15 cellular contexts compared by ENCODE assay signal in genomic region chr1:91700771-91701493, GRCh38.
DNase-seq lines count a peak whose midpoint lies in the region; ATAC-seq and TF ChIP-seq lines count a peak whose summit lies in the region.
"Had no signal": no experiment of that assay in that cellular context is flagged by ENCODE, and none has a peak within 500 bp of the region (broad histone marks: within the 10 kb centered on the region; RNA-seq: fewer than 3 reads in every experiment).

No MANE protein-coding gene starts in this region.

- H3K27me3 Mint-ChIP-seq in CD8-positive, alpha-beta memory T cell: no peaks in the 10 kb centered on the region

- no peak for DNase-seq in CD8-positive, alpha-beta memory T cell
- DNase-seq in adipocyte (ENCODE audit: low read depth) (peak; percentile 69), fibroblast of mammary gland (ENCODE audit: low read depth) (peak; percentile 90), COLO668 (lab: John Stamatoyannopoulos, UW; ENCODE audit: unreplicated experiment) (no peak), SKM-1 treated with dmso at 0.1 percent for 144 hours (lab: John Stamatoyannopoulos, UW; ENCODE audit: unreplicated experiment) (no peak), posterior vena cava (ENCODE audit: low spot score) (no peak)
- DNase-seq: activated CD8-positive, alpha-beta T cell treated with anti-CD3 and anti-CD28 coated beads, Interleukin-2, amount 10 ng/mL, durations not matched to agents 7 days and 5 days; activated naive CD4-positive, alpha-beta T cell treated with Interleukin-2 at 50 U/mL for 16 hours; NCI-H1092; NCI-H2171; pancreas; transverse colon had no signal

- H3K4me3 Mint-ChIP-seq in CD8-positive, alpha-beta memory T cell: no peak overlapping the region
- H3K4me3 Mint-ChIP-seq: activated CD8-positive, alpha-beta T cell treated with anti-CD3 and anti-CD28 coated beads, Interleukin-2, amount 10 ng/mL, durations not matched to agents 7 days and 5 days had no signal

- H3K4me2 ChIP-seq in skeletal muscle satellite cell (ENCODE audit: low read length): peak overlapping the region; percentile 46

- no peak overlapping the region for H3K4me3 ChIP-seq in CD8-positive, alpha-beta memory T cell (ENCODE audit: low read length)
- H3K4me3 ChIP-seq in adipocyte (ENCODE audit: low read length): peak overlapping the region; percentile 41
- H3K4me3 ChIP-seq in fibroblast of mammary gland (ENCODE audit: control insufficient read depth, low read depth, low read length): no peak overlapping the region
- H3K4me3 ChIP-seq in skeletal muscle satellite cell (ENCODE audit: low read length): no peak overlapping the region
- H3K4me3 ChIP-seq: pancreas, transverse colon had no signal

- peaks cover 4% of the 10 kb centered on the region for H3K36me3 ChIP-seq in CD8-positive, alpha-beta memory T cell (ENCODE audit: insufficient read depth, low read length)
- H3K36me3 ChIP-seq in adipocyte (ENCODE audit: control insufficient read depth, insufficient read depth, low read length, severe bottlenecking): peaks cover 44% of the 10 kb centered on the region
- no peaks in the 10 kb centered on the region for H3K36me3 ChIP-seq in skeletal muscle satellite cell (ENCODE audit: insufficient read depth, low read length)
- H3K36me3 ChIP-seq: pancreas, transverse colon had no signal

- POLR2A ChIA-PET in CD8-positive, alpha-beta memory T cell (lab: Charles Lee): no interaction called here

- no peaks in the 10 kb centered on the region for H3K27me3 ChIP-seq in CD8-positive, alpha-beta memory T cell (ENCODE audit: insufficient read depth, low read length, poor library complexity, severe bottlenecking)
- H3K27me3 ChIP-seq in adipocyte (replicated peaks; ENCODE audit: control insufficient read depth, insufficient read depth, low read length): no peaks in the 10 kb centered on the region
- H3K27me3 ChIP-seq in skeletal muscle satellite cell (ENCODE audit: control insufficient read depth, insufficient read depth, low read length): no peaks in the 10 kb centered on the region
- H3K27me3 ChIP-seq: pancreas, transverse colon had no signal

- H3K9me3 Mint-ChIP-seq in CD8-positive, alpha-beta memory T cell: no peaks in the 10 kb centered on the region

- peaks cover 27% of the 10 kb centered on the region for H3K4me1 ChIP-seq in CD8-positive, alpha-beta memory T cell (ENCODE audit: insufficient read depth, low read length)
- H3K4me1 ChIP-seq in adipocyte (ENCODE audit: control insufficient read depth, insufficient read depth, low read length): peaks cover 75% of the 10 kb centered on the region
- H3K4me1 ChIP-seq in skeletal muscle satellite cell (ENCODE audit: control insufficient read depth, insufficient read depth, low read length): peaks cover 44% of the 10 kb centered on the region

- TF ChIP-seq CTCF in fibroblast of mammary gland (conservative IDR thresholded peaks at IDR 0.05; ENCODE audit: control insufficient read depth, insufficient read depth, low read depth, low read length): no peak

- peaks cover 32 to 63% (median 33%) of the 10 kb centered on the region in 3 donors for H3K36me3 Mint-ChIP-seq in CD8-positive, alpha-beta memory T cell

- no peak overlapping the region for H3K27ac ChIP-seq in CD8-positive, alpha-beta memory T cell (ENCODE audit: low read depth, low read length)
- H3K27ac ChIP-seq: C4-2B, pancreas had no signal

- H3K9ac ChIP-seq in adipocyte (ENCODE audit: low read length) (peak overlapping the region; percentile 80), skeletal muscle satellite cell (ENCODE audit: low read depth, low read length) (peak overlapping the region; percentile 15)

- CTCF ChIA-PET in CD8-positive, alpha-beta memory T cell (lab: Charles Lee): no interaction called here

- peaks cover 40 to 64% (median 50%) of the 10 kb centered on the region in 3 donors for H3K4me1 Mint-ChIP-seq in CD8-positive, alpha-beta memory T cell

- peak overlapping the region in 6 of 8 donors; percentile 9 to 55 (median 36) for H3K27ac Mint-ChIP-seq in CD8-positive, alpha-beta memory T cell
- H3K27ac Mint-ChIP-seq: activated CD8-positive, alpha-beta T cell treated with anti-CD3 and anti-CD28 coated beads, Interleukin-2, amount 10 ng/mL, durations not matched to agents 7 days and 5 days had no signal

- H3K9me3 ChIP-seq in CD8-positive, alpha-beta memory T cell (ENCODE audit: low read length): no peaks in the 10 kb centered on the region
- H3K9me3 ChIP-seq in adipocyte (ENCODE audit: control insufficient read depth, low read length) (no peaks in the 10 kb centered on the region), skeletal muscle satellite cell (replicated peaks; ENCODE audit: low read length) (no peaks in the 10 kb centered on the region)
- H3K9me3 ChIP-seq: pancreas, transverse colon had no signal

- ATAC-seq in HG03139 (IDR thresholded peaks at IDR 0.05; ENCODE audit: unreplicated experiment): no peak
- ATAC-seq: activated CD8-positive, alpha-beta T cell treated with anti-CD3 and anti-CD28 coated beads, Interleukin-2, amount 10 ng/mL, durations not matched to agents 7 days and 5 days had no signal

- intact Hi-C loops in posterior vena cava (cut with DNase I): no loop called here

Comparison
In these comparisons a context has a peak if more than half of its experiments do, and no peak if none do; other contexts are left out.
1. DNase-seq: peak in adipocyte (single experiment) and fibroblast of mammary gland (single experiment); none in CD8-positive, alpha-beta memory T cell (0 of 5), COLO668 (single experiment), SKM-1 treated with dmso at 0.1 percent for 144 hours (single experiment) and posterior vena cava (single experiment).